In genomic region chr22:30386608-30386959, GRCh38 we compare ENCODE assay signal across 8 cellular contexts. TPM values are rescaled to one million over a fixed set of nuclear protein-coding genes. Genes with fewer than 3 reads are reported as not detected.
DNase-seq lines count a peak whose midpoint lies in the region; ATAC-seq and TF ChIP-seq lines count a peak whose summit lies in the region.

No MANE protein-coding gene starts in this region.

- H3K9ac ChIP-seq in DND-41 (ENCODE audit: low read depth, low read length): peak overlapping the region; percentile 68
- peak overlapping the region; percentile 76 for H3K9ac ChIP-seq in PC-3 (ENCODE audit: low read length)
- no peak overlapping the region for H3K9ac ChIP-seq in parathyroid adenoma

- BruUV-seq in PC-3 (replicated peaks; lab: Mats Ljungman, UMichigan): no TSS peak

- TF ChIP-seq POLR2A in esophagus muscularis mucosa (IDR thresholded peaks at IDR 0.05; ENCODE audit: low read depth): no peak

- peak overlapping the region; percentile 33 to 72; a peak in 3 of 4 replicates for H3K4me3 ChIP-seq in DND-41 (ENCODE audit: low read depth in 1 of 2, low read length in 2 of 2)
- peak overlapping the region; percentile 76 for H3K4me3 ChIP-seq in PC-3 (ENCODE audit: low read length)
- peak overlapping the region; percentile 63 to 92 (median 64) for H3K4me3 ChIP-seq in esophagus muscularis mucosa
- H3K4me3 ChIP-seq in parathyroid adenoma (ENCODE audit: low read depth, low read length): peak overlapping the region; percentile 59

- H3K9me2 ChIP-seq in PC-3 (replicated peaks; ENCODE audit: low read length): no peaks in the 10 kb centered on the region

- no peak for TF ChIP-seq EP300 in esophagus muscularis mucosa (IDR thresholded peaks at IDR 0.05)

- H3K79me2 ChIP-seq in DND-41 (ENCODE audit: insufficient read depth, low read length) (peaks cover 16% of the 10 kb centered on the region), PC-3 (ENCODE audit: low read length) (no peaks in the 10 kb centered on the region), parathyroid adenoma (no peaks in the 10 kb centered on the region)

- WGBS in esophagus muscularis mucosa: 22% methylated on average over 9 of the region's 10 CpGs

- peaks cover 2% of the 10 kb centered on the region for H3K9me3 ChIP-seq in DND-41 (ENCODE audit: insufficient read depth, low read length, severe bottlenecking)
- H3K9me3 ChIP-seq in PC-3 (ENCODE audit: low read length): no peaks in the 10 kb centered on the region
- no peaks in the 10 kb centered on the region for H3K9me3 ChIP-seq in esophagus muscularis mucosa
- no peaks in the 10 kb centered on the region for H3K9me3 ChIP-seq in parathyroid adenoma (ENCODE audit: control insufficient read depth, low read length)

- no peak for DNase-seq in DND-41
- no peak for DNase-seq in PC-3
- no peak for DNase-seq in esophagus muscularis mucosa (ENCODE audit: extremely low spot score)
- no peak for DNase-seq in activated CD8-positive, alpha-beta memory T cell treated with anti-CD3 and anti-CD28 coated beads for 24 hours
- no peak for DNase-seq in HUDEP-2 (lab: John Stamatoyannopoulos, UW; ENCODE audit: unreplicated experiment in 76 of 76)

- TF ChIP-seq CTCF in DND-41 (IDR thresholded peaks at IDR 0.05; ENCODE audit: borderline replicate concordance, extremely low read depth, low read length, poor library complexity, severe bottlenecking) (no peak), PC-3 (conservative IDR thresholded peaks at IDR 0.05; ENCODE audit: low read depth, low read length) (no peak), esophagus muscularis mucosa (IDR thresholded peaks at IDR 0.05) (no peak), parathyroid adenoma (IDR thresholded peaks at IDR 0.05) (no peak)

- H4K20me1 ChIP-seq in DND-41 (ENCODE audit: insufficient read depth, low read length) (no peaks in the 10 kb centered on the region), PC-3 (ENCODE audit: low read length) (no peaks in the 10 kb centered on the region)

- no peaks in the 10 kb centered on the region for H3F3A ChIP-seq in PC-3 (ENCODE audit: low read length, unreplicated experiment)

- H3K4me2 ChIP-seq in DND-41 (ENCODE audit: insufficient read depth, low read length) (peak overlapping the region; percentile 90), PC-3 (ENCODE audit: low read length) (peak overlapping the region; percentile 95), parathyroid adenoma (ENCODE audit: low read length) (peak overlapping the region; percentile 94)

- intact Hi-C loops in PC-3 (cut with micrococcal nuclease): no loop called here
- intact Hi-C loops in esophagus muscularis mucosa (cut with DNase I): loop anchor here (1.0 kb wide), 1 partner anchor 98 kb away; no protein-coding TSS in a partner anchor

- peaks cover 62% of the 10 kb centered on the region for H3K4me1 ChIP-seq in DND-41 (ENCODE audit: insufficient read depth, low read length)
- peaks cover 8% of the 10 kb centered on the region; the same call in 1 of the 2 replicates for H3K4me1 ChIP-seq in PC-3 (ENCODE audit: insufficient read depth, low read length)
- H3K4me1 ChIP-seq in esophagus muscularis mucosa: peaks cover 11 to 17% (median 15%) of the 10 kb centered on the region in 4 donors
- peaks cover 5% of the 10 kb centered on the region for H3K4me1 ChIP-seq in parathyroid adenoma

- H2AFZ ChIP-seq in DND-41 (ENCODE audit: low read depth, low read length) (no peak overlapping the region; the same call in 1 of the 2 replicates), PC-3 (ENCODE audit: low read length) (peak overlapping the region; percentile 68), parathyroid adenoma (peak overlapping the region; percentile 45)

- H3K27me3 ChIP-seq in DND-41 (ENCODE audit: insufficient read depth, low read length, poor library complexity) (no peaks in the 10 kb centered on the region), PC-3 (ENCODE audit: low read length) (no peaks in the 10 kb centered on the region), esophagus muscularis mucosa (no peaks in the 10 kb centered on the region), parathyroid adenoma (ENCODE audit: control insufficient read depth, insufficient read depth, low read length) (no peaks in the 10 kb centered on the region)

- H3K36me3 ChIP-seq in DND-41 (ENCODE audit: insufficient read depth, low read length) (peaks cover 18% of the 10 kb centered on the region), PC-3 (ENCODE audit: low read depth, low read length) (no peaks in the 10 kb centered on the region), esophagus muscularis mucosa (peaks cover 0 to 27% (median 16%) of the 10 kb centered on the region in 4 donors), parathyroid adenoma (ENCODE audit: control insufficient read depth, insufficient read depth, low read length) (no peaks in the 10 kb centered on the region)

- POLR2A ChIA-PET in PC-3 (lab: Charles Lee; ENCODE audit: unreplicated experiment): no interaction called here

- CTCF ChIA-PET in PC-3 (lab: Charles Lee): no interaction called here

- H3K27ac ChIP-seq in DND-41 (ENCODE audit: low read length) (peak overlapping the region; percentile 70), PC-3 (ENCODE audit: low read length) (no peak overlapping the region), esophagus muscularis mucosa (replicated peaks in 1 of 4) (peak overlapping the region; percentile 75 to 82 (median 78)), parathyroid adenoma (no peak overlapping the region)

- ATAC-seq in DND-41 (ENCODE audit: insufficient read depth, low read depth) (no peak), PC-3 (no peak), GM21528 (IDR thresholded peaks at IDR 0.05; ENCODE audit: low FRiP score, unreplicated experiment) (no peak), GM19455 (IDR thresholded peaks at IDR 0.05; ENCODE audit: unreplicated experiment) (no peak)

RNA-seq across cellular contexts. Expression of gene RNF215, which starts 0.6 kb away (rescaled TPM):
- total RNA-seq in PC-3 (2014; rRNA removed): 22.6 and 25.2 TPM in 2 replicates
- 10 to 100 TPM in 3 of 4 donors, 1 to 10 TPM in 1; 6.6 to 18.5 (median 15.0) TPM for total RNA-seq in esophagus muscularis mucosa

RNA-seq across cellular contexts. Expression of gene SEC14L2, which starts 10.2 kb away (rescaled TPM):
- total RNA-seq in PC-3 (2014; rRNA removed): 9.7 and 16.8 TPM in 2 replicates
- 10 to 100 TPM in 2 of 4 donors, 1 to 10 TPM in 2; 3.3 to 16.7 (median 8.5) TPM for total RNA-seq in esophagus muscularis mucosa

RNA-seq across cellular contexts. Expression of gene CCDC157, which starts 29.8 kb away (rescaled TPM):
- total RNA-seq in PC-3 (2014; rRNA removed): 1.5 and 3.5 TPM in 2 replicates
- 1 to 10 TPM; 1.5 to 2.5 (median 1.6) TPM for total RNA-seq in esophagus muscularis mucosa

RNA-seq across cellular contexts. Expression of gene SF3A1, which starts 29.9 kb away (rescaled TPM):
- total RNA-seq in PC-3 (2014; rRNA removed) (59.2 and 69.3 TPM in 2 replicates), esophagus muscularis mucosa (10 to 100 TPM; 32.8 to 85.8 (median 60.0) TPM)

RNA-seq across cellular contexts. Expression of gene MTFP1, which starts 39.0 kb away (rescaled TPM):
- total RNA-seq in PC-3 (2014; rRNA removed): 59.3 and 65.7 TPM in 2 replicates
- 1 to 10 TPM; 1.2 to 7.1 (median 3.4) TPM for total RNA-seq in esophagus muscularis mucosa

Comparison
In these comparisons a context has a peak if more than half of its experiments do, and no peak if none do; other contexts are left out.
1. H3K27ac ChIP-seq: peak in DND-41 (single experiment) and esophagus muscularis mucosa (4 of 4); none in PC-3 (single experiment) and parathyroid adenoma (single experiment).
2. Peak in every context shown above with its lines, with median percentiles within 50 percentile points of each other: H3K4me2 ChIP-seq and H3K4me3 ChIP-seq.